9 cellular contexts compared by ENCODE assay signal in the genomic region with DNA sequence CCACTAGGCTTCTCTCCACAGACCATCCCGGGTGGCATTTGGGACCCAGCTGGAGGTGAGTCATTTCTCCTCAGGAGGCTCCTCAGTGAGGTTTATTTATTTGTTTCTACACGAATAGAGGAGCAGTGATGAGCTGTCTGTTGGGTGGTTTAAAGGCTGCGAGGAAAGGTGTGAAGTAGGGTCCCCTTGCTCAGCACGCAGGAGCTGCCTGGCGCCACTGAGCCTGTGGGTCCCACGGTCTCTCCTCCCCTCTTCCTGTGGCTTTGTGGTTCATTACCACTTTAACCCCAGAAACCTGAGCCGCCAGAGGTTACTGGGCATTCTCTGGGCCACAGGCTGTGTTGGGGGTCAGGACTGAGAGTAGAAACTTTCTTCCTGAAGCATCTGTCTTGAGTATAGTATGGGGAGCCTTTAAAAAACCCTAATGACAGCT. TPM values are rescaled to one million over a fixed set of nuclear protein-coding genes. Genes with fewer than 3 reads are reported as not detected.
DNase-seq lines count a peak whose midpoint lies in the region; ATAC-seq, FAIRE-seq and TF ChIP-seq lines count a peak whose summit lies in the region.
"Had no signal": no experiment of that assay in that cellular context is flagged by ENCODE, and none has a peak within 500 bp of the region (broad histone marks: within the 10 kb centered on the region; RNA-seq: fewer than 3 reads in every experiment).

No MANE protein-coding gene starts in this region.

- H3K4me2 ChIP-seq in KMS-11: no peak overlapping the region; the same call in 1 of the 2 replicates
- H3K4me2 ChIP-seq in mammary epithelial cell (ENCODE audit: insufficient read depth, low read depth, low read length): no peak overlapping the region
- H3K4me2 ChIP-seq in GM23338: no peak overlapping the region

- intact Hi-C loops in mammary epithelial cell (cut with micrococcal nuclease): no loop called here

- H3K27ac ChIP-seq in KMS-11: no peak overlapping the region
- no peak overlapping the region for H3K27ac ChIP-seq in mammary epithelial cell (ENCODE audit: insufficient read depth, low read depth, low read length)
- no peak overlapping the region for H3K27ac ChIP-seq in GM23338 (ENCODE audit: low read depth)

- BruUV-seq in mammary epithelial cell (replicated peaks; lab: Mats Ljungman, UMichigan): no TSS peak

- dilution Hi-C loops in mammary epithelial cell (cut with HindIII; ENCODE audit: low sequenced_read_pairs): no loop called here

- no peak overlapping the region for H3K4me3 Mint-ChIP-seq in GM23338

- no peaks in the 10 kb centered on the region for H4K20me1 ChIP-seq in KMS-11 (ENCODE audit: insufficient read depth)
- no peaks in the 10 kb centered on the region for H4K20me1 ChIP-seq in mammary epithelial cell (ENCODE audit: insufficient read depth, low read length)
- no peaks in the 10 kb centered on the region for H4K20me1 ChIP-seq in GM23338 (replicated peaks; ENCODE audit: insufficient read depth)

- H3F3A ChIP-seq in GM23338 (replicated peaks; ENCODE audit: low read depth): no peaks in the 10 kb centered on the region

- ATAC-seq in HG03280 (IDR thresholded peaks at IDR 0.05; ENCODE audit: unreplicated experiment): no peak
- no peak for ATAC-seq in GM23338
- ATAC-seq in HG03159 (IDR thresholded peaks at IDR 0.05; ENCODE audit: unreplicated experiment): no peak

- no peaks in the 10 kb centered on the region for H3K36me3 Mint-ChIP-seq in GM23338 (ENCODE audit: low read depth)

- DNase-seq in stimulated activated CD4-positive, alpha-beta T cell treated with anti-CD3 and anti-CD28 coated beads, Interleukin-15, amount 100 ng/mL, for 24 hours: peak; percentile 66
- DNase-seq in stimulated activated CD4-positive, alpha-beta T cell treated with anti-CD3 and anti-CD28 coated beads, Interleukin-12 subunit alpha, Interleukin-12 subunit beta, amount 100 ng/mL, for 4 hours: no peak
- DNase-seq in mammary epithelial cell (peak; percentile 46), urothelium cell line (ENCODE audit: low spot score) (peak; percentile 84), GM23338 (ENCODE audit: low spot score) (no peak)

- no peak overlapping the region for H3K27ac Mint-ChIP-seq in GM23338

- peaks cover 5% of the 10 kb centered on the region for H3K4me1 Mint-ChIP-seq in GM23338

- H3K4me1 ChIP-seq in KMS-11 (ENCODE audit: low read depth, poor library complexity, severe bottlenecking) (peaks cover 41% of the 10 kb centered on the region), mammary epithelial cell (ENCODE audit: insufficient read depth, low read length) (peaks cover 12% of the 10 kb centered on the region), GM23338 (ENCODE audit: insufficient read depth) (no peaks in the 10 kb centered on the region)

- no peak for FAIRE-seq in urothelium cell line (lab: Jason Lieb, UNC)
- FAIRE-seq: G401.6 had no signal

- in situ Hi-C loops in mammary epithelial cell (cut with MboI; ENCODE audit: low sequenced_read_pairs in 2 of 2): no loop called here

- H3K27me3 ChIP-seq in KMS-11 (ENCODE audit: insufficient read depth, low read depth): peaks cover 87% of the 10 kb centered on the region
- H3K27me3 ChIP-seq in mammary epithelial cell (ENCODE audit: insufficient read depth, low read length): no peaks in the 10 kb centered on the region
- H3K27me3 ChIP-seq in GM23338 (ENCODE audit: insufficient read depth): no peaks in the 10 kb centered on the region

- H3K9me3 ChIP-seq in mammary epithelial cell (replicated peaks; ENCODE audit: insufficient read depth, low read length): no peaks in the 10 kb centered on the region

- no peaks in the 10 kb centered on the region for H3K27me3 Mint-ChIP-seq in GM23338 (ENCODE audit: insufficient read depth, low read depth, poor library complexity)

- TF ChIP-seq CTCF in KMS-11 (conservative IDR thresholded peaks at IDR 0.05; ENCODE audit: low read depth, low read length): no peak
- no peak for TF ChIP-seq CTCF in mammary epithelial cell (conservative IDR thresholded peaks at IDR 0.05 in 1 of 2, IDR thresholded peaks at IDR 0.05 in 1 of 2; ENCODE audit: extremely low read depth in 1 of 2, insufficient read depth in 1 of 2, low read depth in 1 of 2, low read length in 2 of 2)
- TF ChIP-seq CTCF in GM23338 (conservative IDR thresholded peaks at IDR 0.05; ENCODE audit: low read depth in 2 of 2): no peak

- H3K9me3 Mint-ChIP-seq in GM23338: no peaks in the 10 kb centered on the region

- H3K9ac ChIP-seq in KMS-11: no peak overlapping the region
- H3K9ac ChIP-seq in mammary epithelial cell (ENCODE audit: insufficient read depth, low read length): no peak overlapping the region

- 59% methylated on average over 6 of the region's 7 CpGs for WGBS in mammary epithelial cell (ENCODE audit: low coverage, missing lambda C conversion rate)

- H2AFZ ChIP-seq in KMS-11 (ENCODE audit: low read depth): no peak overlapping the region
- H2AFZ ChIP-seq in mammary epithelial cell (ENCODE audit: low read depth, low read length): no peak overlapping the region
- H2AFZ ChIP-seq in GM23338: no peak overlapping the region

- H3K36me3 ChIP-seq in KMS-11 (ENCODE audit: insufficient read depth) (no peaks in the 10 kb centered on the region), mammary epithelial cell (ENCODE audit: insufficient read depth, low read length) (peaks cover 4% of the 10 kb centered on the region), GM23338 (ENCODE audit: insufficient read depth) (no peaks in the 10 kb centered on the region)

- H3K4me3 ChIP-seq in KMS-11 (IDR thresholded peaks at IDR 0.05; ENCODE audit: insufficient read depth, low read depth, low read length) (peak overlapping the region; percentile 52), mammary epithelial cell (replicated peaks in 1 of 3; ENCODE audit: insufficient read depth in 1 of 3, low read depth in 2 of 3, low read length in 3 of 3) (no peak overlapping the region), GM23338 (no peak overlapping the region)

- H3K79me2 ChIP-seq in KMS-11 (ENCODE audit: insufficient read depth, low read depth) (no peaks in the 10 kb centered on the region), mammary epithelial cell (ENCODE audit: insufficient read depth, low read length) (no peaks in the 10 kb centered on the region), GM23338 (replicated peaks; ENCODE audit: insufficient read depth) (no peaks in the 10 kb centered on the region)

- H3K9me2 ChIP-seq in GM23338 (ENCODE audit: insufficient read depth): no peaks in the 10 kb centered on the region

- CTCF ChIA-PET in mammary epithelial cell (lab: Charles Lee; ENCODE audit: low non-redundant PET): interaction anchor here (0.7 kb wide), 1 partner anchor 388 kb away, joined by 4 read pairs; no protein-coding TSS in a partner anchor

TF ChIP-seq in GM23338, 12 proteins besides CTCF, POLR2A, EP300 and RAD21 (continues in another document):
- TF ChIP-seq EZH2phosphoT487 (IDR thresholded peaks at IDR 0.05; ENCODE audit: unreplicated experiment) (no peak), ZNF331 (CRISPR knock-in tag; IDR thresholded peaks at IDR 0.05; ENCODE audit: low read depth) (no peak), POLR2AphosphoS5 (IDR thresholded peaks at IDR 0.05; ENCODE audit: low read depth) (no peak), EZH2 (IDR thresholded peaks at IDR 0.05; ENCODE audit: low read depth, unreplicated experiment) (no peak), CREB1 (CRISPR knock-in tag; IDR thresholded peaks at IDR 0.05; ENCODE audit: low read depth) (no peak), ZNF114 (CRISPR knock-in tag; IDR thresholded peaks at IDR 0.05) (no peak), STAT1 (IDR thresholded peaks at IDR 0.05; ENCODE audit: unreplicated experiment) (no peak)
- TF ChIP-seq, protein P1, sequence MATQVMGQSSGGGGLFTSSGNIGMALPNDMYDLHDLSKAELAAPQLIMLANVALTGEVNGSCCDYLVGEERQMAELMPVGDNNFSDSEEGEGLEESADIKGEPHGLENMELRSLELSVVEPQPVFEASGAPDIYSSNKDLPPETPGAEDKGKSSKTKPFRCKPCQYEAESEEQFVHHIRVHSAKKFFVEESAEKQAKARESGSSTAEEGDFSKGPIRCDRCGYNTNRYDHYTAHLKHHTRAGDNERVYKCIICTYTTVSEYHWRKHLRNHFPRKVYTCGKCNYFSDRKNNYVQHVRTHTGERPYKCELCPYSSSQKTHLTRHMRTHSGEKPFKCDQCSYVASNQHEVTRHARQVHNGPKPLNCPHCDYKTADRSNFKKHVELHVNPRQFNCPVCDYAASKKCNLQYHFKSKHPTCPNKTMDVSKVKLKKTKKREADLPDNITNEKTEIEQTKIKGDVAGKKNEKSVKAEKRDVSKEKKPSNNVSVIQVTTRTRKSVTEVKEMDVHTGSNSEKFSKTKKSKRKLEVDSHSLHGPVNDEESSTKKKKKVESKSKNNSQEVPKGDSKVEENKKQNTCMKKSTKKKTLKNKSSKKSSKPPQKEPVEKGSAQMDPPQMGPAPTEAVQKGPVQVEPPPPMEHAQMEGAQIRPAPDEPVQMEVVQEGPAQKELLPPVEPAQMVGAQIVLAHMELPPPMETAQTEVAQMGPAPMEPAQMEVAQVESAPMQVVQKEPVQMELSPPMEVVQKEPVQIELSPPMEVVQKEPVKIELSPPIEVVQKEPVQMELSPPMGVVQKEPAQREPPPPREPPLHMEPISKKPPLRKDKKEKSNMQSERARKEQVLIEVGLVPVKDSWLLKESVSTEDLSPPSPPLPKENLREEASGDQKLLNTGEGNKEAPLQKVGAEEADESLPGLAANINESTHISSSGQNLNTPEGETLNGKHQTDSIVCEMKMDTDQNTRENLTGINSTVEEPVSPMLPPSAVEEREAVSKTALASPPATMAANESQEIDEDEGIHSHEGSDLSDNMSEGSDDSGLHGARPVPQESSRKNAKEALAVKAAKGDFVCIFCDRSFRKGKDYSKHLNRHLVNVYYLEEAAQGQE (IDR thresholded peaks at IDR 0.05; ENCODE audit: unreplicated experiment): no peak

RNA-seq across cellular contexts. Expression of a gene that starts 39.9 kb away (rescaled TPM):
- 10 to 100 TPM; 11.4 to 28.7 TPM for total RNA-seq in mammary epithelial cell
- polyA plus RNA-seq in mammary epithelial cell: 25.0 TPM
- polyA minus RNA-seq in mammary epithelial cell: 6.9 TPM
- total RNA-seq in GM23338 (2014; rRNA removed; shearing (Covaris generic)): 3.2 and 13.8 TPM in 2 replicates
- 1.0 and 1.2 TPM in 2 replicates for polyA plus RNA-seq in GM23338 (2016; fragmentation: Nextera tagmentation; extraction: Ambion mirVana)

RNA-seq across cellular contexts. Expression of a gene that starts 57.0 kb away (rescaled TPM):
- under 1 TPM in 1 of 2 donors, not detected in 1; under 0.01 TPM for total RNA-seq in mammary epithelial cell
- not detected for polyA plus RNA-seq in mammary epithelial cell
- polyA minus RNA-seq in mammary epithelial cell: not detected
- total RNA-seq in GM23338 (2014; rRNA removed; shearing (Covaris generic)): not detected in 2 replicates
- polyA plus RNA-seq in GM23338 (2016; fragmentation: Nextera tagmentation; extraction: Ambion mirVana): 0.19 and 0.29 TPM in 2 replicates

RNA-seq across cellular contexts. Expression of a gene that starts 57.2 kb away (rescaled TPM):
- total RNA-seq in mammary epithelial cell: under 1 TPM in 1 of 2 donors, not detected in 1; 0.33 TPM
- not detected for polyA plus RNA-seq in mammary epithelial cell
- polyA minus RNA-seq in mammary epithelial cell: not detected
- 0.43 and 0.69 TPM in 2 replicates for total RNA-seq in GM23338 (2014; rRNA removed; shearing (Covaris generic))
- polyA plus RNA-seq in GM23338 (2016; fragmentation: Nextera tagmentation; extraction: Ambion mirVana): 0.16 and 0.23 TPM in 2 replicates

Comparison
In these comparisons a context has a peak if more than half of its experiments do, and no peak if none do; other contexts are left out.
1. DNase-seq: peak in stimulated activated CD4-positive, alpha-beta T cell treated with anti-CD3 and anti-CD28 coated beads, Interleukin-15, amount 100 ng/mL, for 24 hours (single experiment), mammary epithelial cell (single experiment) and urothelium cell line (single experiment); none in stimulated activated CD4-positive, alpha-beta T cell treated with anti-CD3 and anti-CD28 coated beads, Interleukin-12 subunit alpha, Interleukin-12 subunit beta, amount 100 ng/mL, for 4 hours (single experiment) and GM23338 (single experiment).